In the genomic region with DNA sequence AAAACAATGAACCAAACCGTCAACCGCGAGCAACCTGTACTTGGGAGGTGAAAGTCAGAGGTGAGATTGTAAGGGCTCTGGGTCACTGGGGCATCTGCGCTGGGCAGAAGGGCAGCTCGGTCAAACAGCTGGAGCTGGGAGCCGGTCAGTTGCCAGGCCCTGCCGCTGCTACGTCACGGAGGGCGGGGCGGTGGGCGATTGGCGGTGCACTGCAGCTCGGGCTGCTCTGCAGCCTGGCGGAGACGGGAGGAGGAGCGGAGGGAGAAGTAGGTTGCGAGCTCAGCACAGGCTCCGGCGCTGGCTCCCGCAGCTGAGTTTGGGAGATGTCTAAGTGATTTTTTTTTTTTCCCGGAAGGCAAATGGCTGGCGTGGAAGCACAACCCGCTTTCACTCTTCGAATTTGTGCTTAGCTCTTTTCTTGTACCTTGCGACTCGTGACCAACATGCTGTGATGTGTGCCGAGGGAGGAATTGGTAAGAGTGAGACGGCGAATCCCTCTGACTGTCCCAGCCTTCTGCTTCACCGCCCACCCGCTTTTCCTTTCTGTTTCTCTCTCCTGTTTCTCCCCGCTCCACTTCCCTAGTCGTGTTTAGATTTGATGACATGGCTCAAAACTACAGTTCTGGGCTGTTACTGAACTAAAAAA, we compare ENCODE assay signal across 8 cellular contexts. TPM values are rescaled to one million over a fixed set of nuclear protein-coding genes. Genes with fewer than 3 reads are reported as not detected.
A peak's percentile ranks its signal among the peaks of the same experiment; 100 is the strongest.
DNase-seq lines count a peak whose midpoint lies in the region; FAIRE-seq and TF ChIP-seq lines count a peak whose summit lies in the region.

A gene (plus strand): TSS at position 229 of the 646 bp plus-strand sequence. CDS start 27,266 bp downstream, outside the sequence.

- 1% methylated on average over 17 to 20 of the region's 34 CpGs for WGBS in mesodermal cell (ENCODE audit: insufficient coverage in 2 of 2), 2 experiments

- peaks cover 7% of the 10 kb centered on the region for H3K36me3 Mint-ChIP-seq in Caco-2 (ENCODE audit: insufficient read depth, unreplicated experiment)

- peak; percentile 80 for FAIRE-seq in endometrium (lab: Jason Lieb, UNC)

- CTCF ChIA-PET in Caco-2 (lab: Charles Lee) = interaction anchor here (0.8 to 2.5 kb wide), 5 partner anchors 10 to 78 kb away, joined by 3 to 24 read pairs (median 5); a partner anchor contains a TSS

- intact Hi-C loops in Caco-2 (cut with micrococcal nuclease; ENCODE audit: unreplicated experiment) = loop anchor here (1.0 to 5.0 kb wide), 3 partner anchors 12 to 47 kb away; a partner anchor contains a TSS

- H3K27me3 Mint-ChIP-seq in Caco-2 (ENCODE audit: insufficient read depth, unreplicated experiment) = no peaks in the 10 kb centered on the region

- DNase-seq in Caco-2 = peak; percentile 92 to 95
- peak; percentile 79 for DNase-seq in GM20000 (ENCODE audit: low spot score)
- peak; percentile 79 for DNase-seq in HS-5 (ENCODE audit: low read depth)
- DNase-seq in NOMO-1 treated with dmso at 0.1 percent for 144 hours (lab: John Stamatoyannopoulos, UW; ENCODE audit: unreplicated experiment) = peak; percentile 80
- DNase-seq in activated CD8-positive, alpha-beta memory T cell treated with anti-CD3 and anti-CD28 coated beads, Interleukin-2, amount 50 U/mL, for 48 hours = peak; percentile 88
- peak; percentile 52 for DNase-seq in stimulated activated CD8-positive, alpha-beta memory T cell treated with anti-CD3 and anti-CD28 coated beads, Interleukin-15, amount 100 ng/mL, for 24 hours (ENCODE audit: low read depth)

- peak within 1 kb of the TSS; percentile 100 for H3K4me3 Mint-ChIP-seq in Caco-2 (ENCODE audit: unreplicated experiment)

- H3K9me3 Mint-ChIP-seq in Caco-2 (ENCODE audit: unreplicated experiment) = no peaks in the 10 kb centered on the region

- TF ChIP-seq CTCF in Caco-2 (IDR thresholded peaks at IDR 0.05; ENCODE audit: insufficient read depth in 1 of 2, low read depth in 1 of 2, low read length in 1 of 2, severe bottlenecking in 1 of 2, unreplicated experiment in 1 of 2) (peak in 1 of 2 experiments; percentile 10), GM20000 (IDR thresholded peaks at IDR 0.05; ENCODE audit: extremely low read depth, missing control alignments) (no peak)

- peak within 1 kb of the TSS; percentile 31 for H3K27ac ChIP-seq in mesodermal cell (ENCODE audit: low read depth, low read length, severe bottlenecking)

- H3K36me3 ChIP-seq in Caco-2 (ENCODE audit: control insufficient read depth, insufficient read depth, low read length) (no peaks in the 10 kb centered on the region), mesodermal cell (ENCODE audit: control insufficient read depth, insufficient read depth, low read length) (no peaks in the 10 kb centered on the region)

- H3K4me1 ChIP-seq in Caco-2 = peaks cover 18% of the 10 kb centered on the region
- H3K4me1 ChIP-seq in mesodermal cell (ENCODE audit: control insufficient read depth, insufficient read depth, low read length, poor library complexity, severe bottlenecking) = no peaks in the 10 kb centered on the region

- H3K9me3 ChIP-seq in Caco-2 (no peaks in the 10 kb centered on the region), mesodermal cell (ENCODE audit: control insufficient read depth, low read length) (peaks cover 5% of the 10 kb centered on the region)

- no peaks in the 10 kb centered on the region for H3K4me1 Mint-ChIP-seq in Caco-2 (ENCODE audit: low read depth, unreplicated experiment)

- POLR2A ChIA-PET in Caco-2 (lab: Charles Lee) = interaction anchor here (0.7 to 2.4 kb wide), 4 partner anchors 12 to 31 kb away, joined by 3 to 20 read pairs (median 8); a partner anchor contains a TSS

- no TSS peak for BruUV-seq in Caco-2 (replicated peaks; lab: Mats Ljungman, UMichigan)

- H3K4me3 ChIP-seq in Caco-2 (ENCODE audit: low read depth, low read length) = peak within 1 kb of the TSS; percentile 44
- peak within 1 kb of the TSS; percentile 51 for H3K4me3 ChIP-seq in mesodermal cell (ENCODE audit: extremely low read depth, insufficient read depth, low read length, poor library complexity, severe bottlenecking)

- H3K27me3 ChIP-seq in Caco-2 (replicated peaks; ENCODE audit: control insufficient read depth, insufficient read depth, low read length) = no peaks in the 10 kb centered on the region

- peak within 1 kb of the TSS; percentile 99 for H3K27ac Mint-ChIP-seq in Caco-2 (ENCODE audit: unreplicated experiment)

RNA-seq across cellular contexts. Expression of the gene that starts here (rescaled TPM):
- 44.5 and 50.9 TPM in 2 replicates for total RNA-seq in Caco-2 (2022)
- polyA plus RNA-seq in mesodermal cell (2013, experiment 1 of 2) = 8.5 TPM
- polyA plus RNA-seq in mesodermal cell (2013, experiment 2 of 2) = 8.2 TPM

Comparison
In these comparisons a context has a peak if more than half of its experiments do, and no peak if none do; other contexts are left out.
1. Peak in every context shown above with its lines: DNase-seq, H3K4me3 ChIP-seq and H3K27ac ChIP-seq.